In the genomic region with DNA sequence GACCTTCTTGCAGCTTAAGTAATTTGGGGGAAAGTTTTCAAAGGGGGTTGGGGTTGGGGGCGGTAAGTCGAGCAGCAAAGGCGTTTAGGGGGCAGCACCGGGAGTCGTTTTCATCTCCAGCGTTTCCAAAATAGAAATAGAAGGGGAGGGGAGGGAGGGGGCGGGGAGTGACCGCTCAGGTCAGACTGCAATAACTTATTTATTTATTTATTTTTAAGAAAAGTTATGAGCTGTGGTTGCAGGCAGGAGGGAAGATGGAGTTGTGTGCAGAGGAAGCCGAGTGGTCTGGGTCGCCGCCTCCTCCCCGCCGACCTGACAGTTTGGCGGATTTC, we compare ENCODE assay signal across 9 cellular contexts. TPM values are rescaled to one million over a fixed set of nuclear protein-coding genes. Genes with fewer than 3 reads are reported as not detected.
DNase-seq lines count a peak whose midpoint lies in the region; ATAC-seq and TF ChIP-seq lines count a peak whose summit lies in the region.
"Had no signal": no experiment of that assay in that cellular context is flagged by ENCODE, and none has a peak within 500 bp of the region (broad histone marks: within the 10 kb centered on the region; RNA-seq: fewer than 3 reads in every experiment).

No MANE protein-coding gene starts in this region.

- DNase-seq in GM23338 (ENCODE audit: low spot score) (no peak), astrocyte of the cerebellum (ENCODE audit: low read depth) (no peak), inferior parietal cortex (ENCODE audit: extremely low spot score) (no peak), aorta (no peak)
- DNase-seq in activated T-cell treated with anti-CD3 and anti-CD28 coated beads, Interleukin-2, amount 50 U/mL, for 1 hour = no peak
- DNase-seq: activated gamma-delta T cell treated with Interleukin-2 at 50 U/mL for 16 hours had no signal

- H3K36me3 Mint-ChIP-seq in GM23338 (ENCODE audit: low read depth) = peaks cover 22% of the 10 kb centered on the region

- ATAC-seq in GM23338 = no peak
- ATAC-seq in GM19463 (IDR thresholded peaks at IDR 0.05; ENCODE audit: unreplicated experiment) = no peak
- ATAC-seq in aorta (ENCODE audit: low FRiP score) = no peak

- H3K27ac Mint-ChIP-seq in GM23338 = no peak overlapping the region

- H3K27me3 Mint-ChIP-seq in GM23338 (ENCODE audit: insufficient read depth, low read depth, poor library complexity) = peaks cover 43% of the 10 kb centered on the region

- H3K27me3 ChIP-seq in GM23338 (ENCODE audit: insufficient read depth) = peaks cover 73% of the 10 kb centered on the region
- peaks cover 64% of the 10 kb centered on the region for H3K27me3 ChIP-seq in iPS-20b (ENCODE audit: insufficient read depth, low read length)
- no peaks in the 10 kb centered on the region for H3K27me3 ChIP-seq in aorta (ENCODE audit: control insufficient read depth in 1 of 2, insufficient read depth in 2 of 2, low read length in 1 of 2)

- no peak overlapping the region for H2AFZ ChIP-seq in GM23338

- no peaks in the 10 kb centered on the region; the same call in 1 of the 2 replicates for H3K36me3 ChIP-seq in GM23338 (ENCODE audit: insufficient read depth)
- peaks cover 9% of the 10 kb centered on the region for H3K36me3 ChIP-seq in iPS-20b (ENCODE audit: insufficient read depth, low read depth, low read length)
- no peaks in the 10 kb centered on the region for H3K36me3 ChIP-seq in aorta (ENCODE audit: control insufficient read depth in 1 of 2, insufficient read depth in 2 of 2, low read length in 1 of 2)

- H3K9me3 Mint-ChIP-seq in GM23338 = 0 out of 3 replicates have a peak, but pooled peaks cover 3% of the 10 kb centered on the region

- 0 out of 2 replicates have a peak, but pooled peaks cover 9% of the 10 kb centered on the region for H3K79me2 ChIP-seq in GM23338 (replicated peaks; ENCODE audit: insufficient read depth)

- 1 to 3% methylated on average over 14 of the region's 14 CpGs for WGBS in aorta, 2 donors

- H3K27ac ChIP-seq in GM23338 (ENCODE audit: low read depth) = no peak overlapping the region
- H3K27ac ChIP-seq in iPS-20b (ENCODE audit: low read length) = no peak overlapping the region
- H3K27ac ChIP-seq in skin epidermis = peak overlapping the region in 10 of 21 experiments; percentile 14 to 87 (median 82)
- no peak overlapping the region for H3K27ac ChIP-seq in aorta (ENCODE audit: low read depth in 1 of 2, low read length in 2 of 2)

- peak overlapping the region; percentile 97 for H3K4me3 Mint-ChIP-seq in GM23338

- in situ Hi-C loops in astrocyte of the cerebellum (cut with HindIII; ENCODE audit: low sequenced_read_pairs) = no loop called here

- peaks cover 7% of the 10 kb centered on the region; the same call in 1 of the 2 replicates for H3F3A ChIP-seq in GM23338 (replicated peaks; ENCODE audit: low read depth)

- TF ChIP-seq CTCF in GM23338 (conservative IDR thresholded peaks at IDR 0.05; ENCODE audit: low read depth in 2 of 2) = no peak
- no peak for TF ChIP-seq CTCF in astrocyte of the cerebellum (IDR thresholded peaks at IDR 0.05; ENCODE audit: low read depth, low read length, missing control alignments)

- H4K20me1 ChIP-seq in GM23338 (replicated peaks; ENCODE audit: insufficient read depth) = no peaks in the 10 kb centered on the region

- peaks cover 49% of the 10 kb centered on the region for H3K4me1 Mint-ChIP-seq in GM23338

- peak overlapping the region; percentile 85 for H3K4me3 ChIP-seq in GM23338
- H3K4me3 ChIP-seq in astrocyte of the cerebellum (ENCODE audit: low read depth, low read length) = peak overlapping the region; percentile 97
- peak overlapping the region; percentile 90 for H3K4me3 ChIP-seq in iPS-20b (ENCODE audit: low read length)
- peak overlapping the region; percentile 34 to 69 (median 56) for H3K4me3 ChIP-seq in skin epidermis
- no peak overlapping the region for H3K4me3 ChIP-seq in aorta (ENCODE audit: low read length in 2 of 2)

- H3K4me2 ChIP-seq in GM23338 = peak overlapping the region; percentile 97

- intact Hi-C loops in aorta (cut with DNase I) = loop anchor here in 1 of 2 donors (10.0 kb wide), 1 partner anchor 148 kb away; no protein-coding TSS in a partner anchor

- H3K9me3 ChIP-seq in iPS-20b (ENCODE audit: insufficient read depth, low read depth, low read length) = no peaks in the 10 kb centered on the region
- H3K9me3 ChIP-seq in aorta (ENCODE audit: control insufficient read depth, low read length) = no peaks in the 10 kb centered on the region

- no peaks in the 10 kb centered on the region for H3K9me2 ChIP-seq in GM23338 (ENCODE audit: insufficient read depth)

- H3K4me1 ChIP-seq in GM23338 (ENCODE audit: insufficient read depth) (peaks cover 44% of the 10 kb centered on the region), iPS-20b (ENCODE audit: insufficient read depth, low read length) (peaks cover 26% of the 10 kb centered on the region), aorta (ENCODE audit: control insufficient read depth in 1 of 2, insufficient read depth in 2 of 2, low read length in 2 of 2) (no peaks in the 10 kb centered on the region)

- H3K9ac ChIP-seq in iPS-20b (ENCODE audit: low read depth, low read length) = peak overlapping the region; percentile 64; the same call in 1 of the 2 replicates

TF ChIP-seq in GM23338, 12 proteins besides CTCF, POLR2A, EP300 and RAD21:
- TF ChIP-seq ZNF114 (CRISPR knock-in tag; IDR thresholded peaks at IDR 0.05) = no peak
- no peak for TF ChIP-seq JUNB (IDR thresholded peaks at IDR 0.05; ENCODE audit: unreplicated experiment)
- TF ChIP-seq, protein P1, sequence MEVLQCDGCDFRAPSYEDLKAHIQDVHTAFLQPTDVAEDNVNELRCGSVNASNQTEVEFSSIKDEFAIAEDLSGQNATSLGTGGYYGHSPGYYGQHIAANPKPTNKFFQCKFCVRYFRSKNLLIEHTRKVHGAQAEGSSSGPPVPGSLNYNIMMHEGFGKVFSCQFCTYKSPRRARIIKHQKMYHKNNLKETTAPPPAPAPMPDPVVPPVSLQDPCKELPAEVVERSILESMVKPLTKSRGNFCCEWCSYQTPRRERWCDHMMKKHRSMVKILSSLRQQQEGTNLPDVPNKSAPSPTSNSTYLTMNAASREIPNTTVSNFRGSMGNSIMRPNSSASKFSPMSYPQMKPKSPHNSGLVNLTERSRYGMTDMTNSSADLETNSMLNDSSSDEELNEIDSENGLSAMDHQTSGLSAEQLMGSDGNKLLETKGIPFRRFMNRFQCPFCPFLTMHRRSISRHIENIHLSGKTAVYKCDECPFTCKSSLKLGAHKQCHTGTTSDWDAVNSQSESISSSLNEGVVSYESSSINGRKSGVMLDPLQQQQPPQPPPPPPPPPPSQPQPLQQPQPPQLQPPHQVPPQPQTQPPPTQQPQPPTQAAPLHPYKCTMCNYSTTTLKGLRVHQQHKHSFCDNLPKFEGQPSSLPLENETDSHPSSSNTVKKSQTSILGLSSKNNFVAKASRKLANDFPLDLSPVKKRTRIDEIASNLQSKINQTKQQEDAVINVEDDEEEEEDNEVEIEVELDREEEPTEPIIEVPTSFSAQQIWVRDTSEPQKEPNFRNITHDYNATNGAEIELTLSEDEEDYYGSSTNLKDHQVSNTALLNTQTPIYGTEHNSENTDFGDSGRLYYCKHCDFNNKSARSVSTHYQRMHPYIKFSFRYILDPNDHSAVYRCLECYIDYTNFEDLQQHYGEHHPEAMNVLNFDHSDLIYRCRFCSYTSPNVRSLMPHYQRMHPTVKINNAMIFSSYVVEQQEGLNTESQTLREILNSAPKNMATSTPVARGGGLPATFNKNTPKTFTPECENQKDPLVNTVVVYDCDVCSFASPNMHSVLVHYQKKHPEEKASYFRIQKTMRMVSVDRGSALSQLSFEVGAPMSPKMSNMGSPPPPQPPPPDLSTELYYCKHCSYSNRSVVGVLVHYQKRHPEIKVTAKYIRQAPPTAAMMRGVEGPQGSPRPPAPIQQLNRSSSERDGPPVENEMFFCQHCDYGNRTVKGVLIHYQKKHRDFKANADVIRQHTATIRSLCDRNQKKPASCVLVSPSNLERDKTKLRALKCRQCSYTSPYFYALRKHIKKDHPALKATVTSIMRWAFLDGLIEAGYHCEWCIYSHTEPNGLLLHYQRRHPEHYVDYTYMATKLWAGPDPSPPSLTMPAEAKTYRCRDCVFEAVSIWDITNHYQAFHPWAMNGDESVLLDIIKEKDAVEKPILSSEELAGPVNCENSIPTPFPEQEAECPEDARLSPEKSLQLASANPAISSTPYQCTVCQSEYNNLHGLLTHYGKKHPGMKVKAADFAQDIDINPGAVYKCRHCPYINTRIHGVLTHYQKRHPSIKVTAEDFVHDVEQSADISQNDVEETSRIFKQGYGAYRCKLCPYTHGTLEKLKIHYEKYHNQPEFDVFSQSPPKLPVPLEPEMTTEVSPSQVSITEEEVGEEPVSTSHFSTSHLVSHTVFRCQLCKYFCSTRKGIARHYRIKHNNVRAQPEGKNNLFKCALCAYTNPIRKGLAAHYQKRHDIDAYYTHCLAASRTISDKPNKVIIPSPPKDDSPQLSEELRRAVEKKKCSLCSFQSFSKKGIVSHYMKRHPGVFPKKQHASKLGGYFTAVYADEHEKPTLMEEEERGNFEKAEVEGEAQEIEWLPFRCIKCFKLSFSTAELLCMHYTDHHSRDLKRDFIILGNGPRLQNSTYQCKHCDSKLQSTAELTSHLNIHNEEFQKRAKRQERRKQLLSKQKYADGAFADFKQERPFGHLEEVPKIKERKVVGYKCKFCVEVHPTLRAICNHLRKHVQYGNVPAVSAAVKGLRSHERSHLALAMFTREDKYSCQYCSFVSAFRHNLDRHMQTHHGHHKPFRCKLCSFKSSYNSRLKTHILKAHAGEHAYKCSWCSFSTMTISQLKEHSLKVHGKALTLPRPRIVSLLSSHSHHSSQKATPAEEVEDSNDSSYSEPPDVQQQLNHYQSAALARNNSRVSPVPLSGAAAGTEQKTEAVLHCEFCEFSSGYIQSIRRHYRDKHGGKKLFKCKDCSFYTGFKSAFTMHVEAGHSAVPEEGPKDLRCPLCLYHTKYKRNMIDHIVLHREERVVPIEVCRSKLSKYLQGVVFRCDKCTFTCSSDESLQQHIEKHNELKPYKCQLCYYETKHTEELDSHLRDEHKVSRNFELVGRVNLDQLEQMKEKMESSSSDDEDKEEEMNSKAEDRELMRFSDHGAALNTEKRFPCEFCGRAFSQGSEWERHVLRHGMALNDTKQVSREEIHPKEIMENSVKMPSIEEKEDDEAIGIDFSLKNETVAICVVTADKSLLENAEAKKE (CRISPR knock-in tag; IDR thresholded peaks at IDR 0.05) = no peak
- no peak for TF ChIP-seq EZH2 (IDR thresholded peaks at IDR 0.05; ENCODE audit: low read depth, unreplicated experiment)
- TF ChIP-seq ZNF331 (CRISPR knock-in tag; IDR thresholded peaks at IDR 0.05; ENCODE audit: low read depth) = no peak
- TF ChIP-seq CREB1 (CRISPR knock-in tag; IDR thresholded peaks at IDR 0.05; ENCODE audit: low read depth) = no peak
- no peak for TF ChIP-seq POLR2AphosphoS5 (IDR thresholded peaks at IDR 0.05; ENCODE audit: low read depth)

RNA-seq across cellular contexts. Expression of gene SOX9, which starts 1.5 kb away (rescaled TPM):
- total RNA-seq in GM23338 (2014; rRNA removed; shearing (Covaris generic)) = 4.4 and 5.8 TPM in 2 replicates
- 4.4 and 4.8 TPM in 2 replicates for polyA plus RNA-seq in GM23338 (2016; fragmentation: Nextera tagmentation; extraction: Ambion mirVana)
- total RNA-seq in aorta = 1 to 10 TPM; 3.8 to 4.7 TPM
- polyA plus RNA-seq in aorta = 1 to 10 TPM; 1.5 to 3.3 TPM

Comparison
In these comparisons a context has a peak if more than half of its experiments do, and no peak if none do; other contexts are left out.
1. H3K4me3 ChIP-seq: peak in GM23338 (single experiment), astrocyte of the cerebellum (single experiment), iPS-20b (single experiment) and skin epidermis (7 of 7); none in aorta (0 of 2).